Comparison of ENCODE assay signal across 11 cellular contexts in genomic region chr11:64862914-64863313, GRCh38. TPM values are rescaled to one million over a fixed set of nuclear protein-coding genes. Genes with fewer than 3 reads are reported as not detected.
DNase-seq lines count a peak whose midpoint lies in the region; FAIRE-seq and TF ChIP-seq lines count a peak whose summit lies in the region.
"Had no signal": no experiment of that assay in that cellular context is flagged by ENCODE, and none has a peak within 500 bp of the region (broad histone marks: within the 10 kb centered on the region; RNA-seq: fewer than 3 reads in every experiment).

No MANE protein-coding gene starts in this region.

- H3K9me3 ChIP-seq in OCI-LY7 (ENCODE audit: low read length) (no peaks in the 10 kb centered on the region), ovary (no peaks in the 10 kb centered on the region)

- CTCF ChIA-PET in OCI-LY7 (lab: Charles Lee; ENCODE audit: unreplicated experiment), result interaction anchor here (1.1 to 2.8 kb wide), 4 partner anchors 12 to 26 kb away, joined by 3 to 20 read pairs (median 6); no protein-coding TSS in a partner anchor

- H3K4me2 ChIP-seq in OCI-LY7 (ENCODE audit: low read length), result peak overlapping the region; percentile 87

- peaks cover 38 to 67% of the 10 kb centered on the region in 2 donors for H3K36me3 Mint-ChIP-seq in CD14-positive monocyte
- H3K36me3 Mint-ChIP-seq in endothelial cell (ENCODE audit: low read depth, unreplicated experiment), result peaks cover 13% of the 10 kb centered on the region

- peaks cover 0 to 7% (median 0%) of the 10 kb centered on the region in 3 donors for H3K27me3 Mint-ChIP-seq in CD14-positive monocyte (ENCODE audit: low read depth in 3 of 3)
- H3K27me3 Mint-ChIP-seq in endothelial cell (ENCODE audit: unreplicated experiment), result peaks cover 3% of the 10 kb centered on the region

- H3K4me1 ChIP-seq in OCI-LY7 (ENCODE audit: insufficient read depth, low read length, poor library complexity, severe bottlenecking), result peaks cover 98% of the 10 kb centered on the region
- H3K4me1 ChIP-seq in ovary (ENCODE audit: insufficient read depth), result peaks cover 29% of the 10 kb centered on the region

- H3K9me2 ChIP-seq in OCI-LY7 (ENCODE audit: insufficient read depth, low read length), result no peaks in the 10 kb centered on the region

- no peak overlapping the region for H2AFZ ChIP-seq in OCI-LY7 (ENCODE audit: low read length)

- FAIRE-seq in D721Med (lab: Jason Lieb, UNC), result no peak

- 21 to 30% (median 24%) methylated on average over 9 of the region's 9 CpGs for WGBS in ovary, 3 donors

- H3K4me3 Mint-ChIP-seq in CD14-positive monocyte, result no peak overlapping the region
- H3K4me3 Mint-ChIP-seq in endothelial cell (ENCODE audit: unreplicated experiment), result no peak overlapping the region

- H3K4me1 Mint-ChIP-seq in CD14-positive monocyte, result peaks cover 91% of the 10 kb centered on the region
- H3K4me1 Mint-ChIP-seq in endothelial cell (ENCODE audit: unreplicated experiment), result peaks cover 14% of the 10 kb centered on the region

- TF ChIP-seq POLR2A in ovary (IDR thresholded peaks at IDR 0.05), result no peak

- no peak for DNase-seq in CD14-positive monocyte (ENCODE audit: low spot score)
- no peak for DNase-seq in OCI-LY7 (ENCODE audit: low spot score)
- DNase-seq in endothelial cell (ENCODE audit: low spot score), result no peak
- DNase-seq in ovary, result no peak
- DNase-seq in NCI-H774 (lab: John Stamatoyannopoulos, UW), result no peak
- no peak for DNase-seq in D721Med (ENCODE audit: insufficient read length, low spot score)
- no peak for DNase-seq in NOMO-1 treated with dmso at 0.1 percent for 144 hours (lab: John Stamatoyannopoulos, UW; ENCODE audit: unreplicated experiment)
- no peak for DNase-seq in NCI-H345 (lab: John Stamatoyannopoulos, UW)
- DNase-seq: foreskin melanocyte; NCI-H1092 treated with DMSO at 0.1 percent for 48 hours; stimulated activated CD4-positive, alpha-beta T cell treated with anti-CD3 and anti-CD28 coated beads, Interleukin-2, amount 100 ng/mL, for 48 hours had no signal

- no peaks in the 10 kb centered on the region for H4K20me1 ChIP-seq in OCI-LY7 (ENCODE audit: insufficient read depth, low read length)

- TF ChIP-seq EP300 in ovary (IDR thresholded peaks at IDR 0.05), result no peak

- H3K27ac Mint-ChIP-seq in CD14-positive monocyte (peak overlapping the region; percentile 82 to 94 (median 92)), endothelial cell (ENCODE audit: unreplicated experiment) (peak overlapping the region; percentile 61)

- peaks cover 80% of the 10 kb centered on the region for H3K79me2 ChIP-seq in OCI-LY7 (ENCODE audit: insufficient read depth, low read depth, low read length)

- TF ChIP-seq CTCF in CD14-positive monocyte (IDR thresholded peaks at IDR 0.05), result no peak
- no peak for TF ChIP-seq CTCF in OCI-LY7 (conservative IDR thresholded peaks at IDR 0.05; ENCODE audit: low read length)
- no peak for TF ChIP-seq CTCF in endothelial cell (IDR thresholded peaks at IDR 0.05; ENCODE audit: unreplicated experiment)
- TF ChIP-seq CTCF in ovary (IDR thresholded peaks at IDR 0.05), result no peak
- no peak for TF ChIP-seq CTCF in D721Med (IDR thresholded peaks at IDR 0.05; ENCODE audit: insufficient read depth, missing control alignments)

- H3K27ac ChIP-seq in OCI-LY7 (ENCODE audit: low read depth, low read length, poor library complexity, severe bottlenecking), result peak overlapping the region; percentile 97
- peak overlapping the region; percentile 63 to 82 for H3K27ac ChIP-seq in ovary

- H3K36me3 ChIP-seq in OCI-LY7 (ENCODE audit: insufficient read depth, low read length) (peaks cover 39% of the 10 kb centered on the region), ovary (no peaks in the 10 kb centered on the region)

- H3K4me3 ChIP-seq in OCI-LY7 (ENCODE audit: low read depth, low read length, poor library complexity, severe bottlenecking) (peak overlapping the region; percentile 59), ovary (no peak overlapping the region)

- H3K9me3 Mint-ChIP-seq in CD14-positive monocyte (peaks cover 0 to 2% (median 0%) of the 10 kb centered on the region in 7 donors), endothelial cell (ENCODE audit: unreplicated experiment) (no peaks in the 10 kb centered on the region)

- intact Hi-C loops in CD14-positive monocyte (cut with micrococcal nuclease) (loop anchor here in 1 of 2 donors (2.0 kb wide), 1 partner anchor 14 kb away; no protein-coding TSS in a partner anchor), OCI-LY7 (cut with micrococcal nuclease; ENCODE audit: unreplicated experiment) (no loop called here), ovary (cut with DNase I) (no loop called here)

- no TSS peak for BruUV-seq in OCI-LY7 (replicated peaks; lab: Mats Ljungman, UMichigan)

- POLR2A ChIA-PET in OCI-LY7 (lab: Charles Lee), result interaction anchor here (1.2 to 13.0 kb wide), 3 partner anchors 12 to 46 kb away, joined by 4 to 178 read pairs (median 115); partner anchors contain the start of gene EHD1

- H3K27me3 ChIP-seq in ovary, result no peaks in the 10 kb centered on the region

RNA-seq across cellular contexts. Expression of gene EHD1, which starts 15.5 kb away (rescaled TPM):
- 10 to 100 TPM; 30.3 to 48.4 TPM for polyA plus RNA-seq in CD14-positive monocyte
- total RNA-seq in OCI-LY7 (2014; rRNA removed; shearing (Covaris generic)), result 101 and 107 TPM in 2 replicates
- 153 and 177 TPM in 2 replicates for total RNA-seq in OCI-LY7 (2022)
- 84.0 TPM for total RNA-seq in endothelial cell (ENCODE audit: unreplicated experiment)
- total RNA-seq in ovary, result 10 to 100 TPM; 14.3 to 87.8 (median 42.2) TPM
- polyA plus RNA-seq in ovary, result 10 to 100 TPM; 14.5 to 14.8 TPM

RNA-seq across cellular contexts. Expression of gene CDC42BPG, which starts 18.5 kb away (rescaled TPM):
- not detected for polyA plus RNA-seq in CD14-positive monocyte
- 4.9 TPM in 2 replicates for total RNA-seq in OCI-LY7 (2014; rRNA removed; shearing (Covaris generic))
- total RNA-seq in OCI-LY7 (2022), result 3.5 and 5.1 TPM in 2 replicates
- total RNA-seq in endothelial cell (ENCODE audit: unreplicated experiment), result 4.1 TPM
- 1 to 10 TPM; 2.6 to 9.5 (median 4.0) TPM for total RNA-seq in ovary
- polyA plus RNA-seq in ovary, result 1 to 10 TPM in 1 of 2 donors, under 1 TPM in 1; 0.35 to 1.9 TPM

RNA-seq across cellular contexts. Expression of gene MEN1, which starts 52.6 kb away (rescaled TPM):
- polyA plus RNA-seq in CD14-positive monocyte (10 to 100 TPM in 1 of 2 donors, 1 to 10 TPM in 1; 9.4 to 10.0 TPM), ovary (10 to 100 TPM; 14.4 to 20.4 TPM)
- total RNA-seq in OCI-LY7 (2014; rRNA removed; shearing (Covaris generic)), result 29.8 and 44.4 TPM in 2 replicates
- total RNA-seq in OCI-LY7 (2022) (71.6 and 72.4 TPM in 2 replicates), endothelial cell (ENCODE audit: unreplicated experiment) (56.3 TPM), ovary (10 to 100 TPM; 17.5 to 28.6 (median 22.6) TPM)

RNA-seq across cellular contexts. Expression of gene ATG2A, which starts 54.1 kb away (rescaled TPM):
- polyA plus RNA-seq in CD14-positive monocyte (1 to 10 TPM; 2.6 to 4.0 TPM), ovary (10 to 100 TPM in 1 of 2 donors, 1 to 10 TPM in 1; 2.2 to 23.4 TPM)
- total RNA-seq in OCI-LY7 (2014; rRNA removed; shearing (Covaris generic)), result 18.1 and 29.0 TPM in 2 replicates
- total RNA-seq in OCI-LY7 (2022) (28.2 and 28.7 TPM in 2 replicates), endothelial cell (ENCODE audit: unreplicated experiment) (22.4 TPM), ovary (10 to 100 TPM; 22.2 to 40.1 (median 30.4) TPM)

RNA-seq across cellular contexts. Expression of gene MAP4K2, which starts 59.9 kb away (rescaled TPM):
- polyA plus RNA-seq in CD14-positive monocyte (10 to 100 TPM in 1 of 2 donors, 1 to 10 TPM in 1; 9.9 to 12.6 TPM), ovary (1 to 10 TPM; 2.3 to 9.9 TPM)
- 109 and 115 TPM in 2 replicates for total RNA-seq in OCI-LY7 (2014; rRNA removed; shearing (Covaris generic))
- total RNA-seq in OCI-LY7 (2022) (110 and 122 TPM in 2 replicates), endothelial cell (ENCODE audit: unreplicated experiment) (202 TPM), ovary (10 to 100 TPM in 5 of 7 donors, 1 to 10 TPM in 2; 5.6 to 15.5 (median 13.0) TPM)
